Comparison of ENCODE assay signal across 8 cellular contexts in genomic region chr3:177538743-177539730, GRCh38.
A peak's percentile ranks its signal among the peaks of the same experiment; 100 is the strongest.
DNase-seq lines count a peak whose midpoint lies in the region; ATAC-seq and TF ChIP-seq lines count a peak whose summit lies in the region.

No MANE protein-coding gene starts in this region.

- peak overlapping the region; percentile 37 for H3K27ac Mint-ChIP-seq in nephron progenitor cell

- H3K36me3 ChIP-seq in Peyer's patch = no peaks in the 10 kb centered on the region

- no peaks in the 10 kb centered on the region for H3K27me3 ChIP-seq in Peyer's patch

- TF ChIP-seq CTCF in Peyer's patch (IDR thresholded peaks at IDR 0.05) (no peak), nephron progenitor cell (IDR thresholded peaks at IDR 0.05) (no peak)

- H3K27ac ChIP-seq in Peyer's patch = peak overlapping the region; percentile 44 to 62 (median 59)

- peaks cover 4% of the 10 kb centered on the region for H3K27me3 Mint-ChIP-seq in nephron progenitor cell (ENCODE audit: low read depth, poor library complexity)

- H3K4me3 ChIP-seq in Peyer's patch = no peak overlapping the region

- H3K4me1 ChIP-seq in Peyer's patch = peaks cover 0 to 19% (median 8%) of the 10 kb centered on the region in 4 donors

- no peaks in the 10 kb centered on the region for H3K9me3 ChIP-seq in Peyer's patch

- TF ChIP-seq POLR2A in Peyer's patch (IDR thresholded peaks at IDR 0.05) = no peak

- H3K4me3 Mint-ChIP-seq in nephron progenitor cell = no peak overlapping the region

- H3K9me3 Mint-ChIP-seq in nephron progenitor cell = no peaks in the 10 kb centered on the region

- ATAC-seq in HG02884 (IDR thresholded peaks at IDR 0.05; ENCODE audit: unreplicated experiment) = peak; percentile 92

- H3K4me1 Mint-ChIP-seq in nephron progenitor cell = peaks cover 55% of the 10 kb centered on the region

- DNase-seq in activated CD4-positive, CD25-positive, alpha-beta regulatory T cell treated with anti-CD3 and anti-CD28 coated beads, Interleukin-2, amount 50 U/mL, for 16 hours (ENCODE audit: low read depth, low spot score) = peak; percentile 10
- no peak for DNase-seq in activated CD4-positive, CD25-positive, alpha-beta regulatory T cell treated with anti-CD3 and anti-CD28 coated beads, Interleukin-2, amount 50 U/mL, for 72 hours
- DNase-seq in Peyer's patch (peak in 1 of 3 donors; percentile 35), nephron progenitor cell (no peak), NCI-H1694 treated with DMSO at 0.1 percent for 48 hours (lab: John Stamatoyannopoulos, UW) (no peak), SIG-M5 treated with dmso at 0.1 percent for 504 hours (lab: John Stamatoyannopoulos, UW; ENCODE audit: unreplicated experiment) (no peak), mucosa of gallbladder (ENCODE audit: low spot score) (no peak)

- no peaks in the 10 kb centered on the region for H3K36me3 Mint-ChIP-seq in nephron progenitor cell (ENCODE audit: low read depth)
